1 cellular context compared by ENCODE assay signal in the genomic region with DNA sequence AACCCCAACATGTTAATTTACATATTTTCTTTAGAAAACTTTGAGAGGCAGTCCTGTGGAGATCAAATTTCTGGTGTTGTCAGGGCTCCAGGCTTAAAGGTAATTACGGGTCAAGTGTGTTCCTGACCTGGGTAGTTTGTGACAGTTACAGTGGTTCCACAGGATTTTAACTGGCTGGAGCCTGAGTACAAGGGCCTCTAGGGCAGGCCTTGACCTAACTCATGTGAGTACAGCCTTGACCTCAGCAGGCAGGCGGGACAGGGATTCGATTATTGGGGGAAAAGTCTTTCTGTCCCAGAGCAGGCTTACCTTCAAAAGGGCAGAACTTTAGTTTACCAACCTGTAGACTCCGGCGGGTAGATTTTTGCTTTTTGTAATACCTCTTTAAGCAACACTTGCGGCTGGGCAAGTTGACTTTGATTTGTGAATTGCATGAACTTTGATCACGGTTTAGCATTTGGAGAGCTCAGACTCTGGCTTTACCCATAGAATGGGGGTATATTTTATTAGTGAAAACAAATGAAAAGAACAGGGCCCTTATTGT.
TF ChIP-seq lines count a peak whose summit lies in the region.

No MANE protein-coding gene starts in this region.

TF ChIP-seq in HepG2, 621 proteins besides CTCF, POLR2A, EP300 and RAD21 (continued from another document and continues in another):
- TF ChIP-seq ATF1 (CRISPR knock-in tag; IDR thresholded peaks at IDR 0.05) (0 out of 2 replicates have a peak, but pooled peaks have one; percentile 11), RARG (CRISPR knock-in tag; IDR thresholded peaks at IDR 0.05; ENCODE audit: low read depth) (no peak), ZNF709 (CRISPR knock-in tag; IDR thresholded peaks at IDR 0.05) (no peak), ARID5B (CRISPR knock-in tag; IDR thresholded peaks at IDR 0.05) (peak; percentile 88), ARID4A (CRISPR knock-in tag; IDR thresholded peaks at IDR 0.05; ENCODE audit: borderline replicate concordance) (peak; percentile 58; the same call in 1 of the 2 replicates), ZEB1 (IDR thresholded peaks at IDR 0.05; ENCODE audit: insufficient replicate concordance, low read depth) (peak; percentile 19), ZBTB7B (CRISPR knock-in tag; IDR thresholded peaks at IDR 0.05) (peak; percentile 54; the same call in 1 of the 2 replicates), NFYB (CRISPR knock-in tag; IDR thresholded peaks at IDR 0.05) (peak; percentile 66), TBX2 (CRISPR knock-in tag; IDR thresholded peaks at IDR 0.05; ENCODE audit: borderline replicate concordance) (peak; percentile 83), ZNF619 (CRISPR knock-in tag; IDR thresholded peaks at IDR 0.05) (no peak), PAXIP1 (CRISPR knock-in tag; conservative IDR thresholded peaks at IDR 0.05) (peak; percentile 89), HDAC2 (CRISPR knock-in tag; IDR thresholded peaks at IDR 0.05) (peak; percentile 88; the same call in 1 of the 2 replicates), MXI1 (IDR thresholded peaks at IDR 0.05; ENCODE audit: borderline replicate concordance, low read depth, low read length) (no peak; the same call in 2 of the 3 replicates), HCFC1 (IDR thresholded peaks at IDR 0.05; ENCODE audit: low read depth, low read length) (no peak), KDM3A (CRISPR knock-in tag; IDR thresholded peaks at IDR 0.05; ENCODE audit: low read depth) (no peak), KDM1A (CRISPR knock-in tag; IDR thresholded peaks at IDR 0.05) (no peak), SUZ12 (IDR thresholded peaks at IDR 0.05; ENCODE audit: low read depth, low read length) (no peak), SKIL (CRISPR knock-in tag; IDR thresholded peaks at IDR 0.05; ENCODE audit: borderline replicate concordance) (peak; percentile 96), THAP11 (CRISPR knock-in tag; IDR thresholded peaks at IDR 0.05) (peak; percentile 69), ZFP1 (CRISPR knock-in tag; IDR thresholded peaks at IDR 0.05) (no peak), ZNF430 (CRISPR knock-in tag; IDR thresholded peaks at IDR 0.05) (peak; percentile 71), GMEB1 (CRISPR knock-in tag; IDR thresholded peaks at IDR 0.05; ENCODE audit: borderline replicate concordance) (0 out of 2 replicates have a peak, but pooled peaks have one; percentile 16), ZNF10 (CRISPR knock-in tag; IDR thresholded peaks at IDR 0.05; ENCODE audit: borderline replicate concordance, low read depth) (no peak), ZNF331 (CRISPR knock-in tag; IDR thresholded peaks at IDR 0.05) (peak; percentile 71; the same call in 1 of the 2 replicates), ERF (CRISPR knock-in tag; IDR thresholded peaks at IDR 0.05) (no peak), ZNF644 (CRISPR knock-in tag; IDR thresholded peaks at IDR 0.05; ENCODE audit: low read depth) (0 out of 2 replicates have a peak, but pooled peaks have one; percentile 16), HOXA3 (CRISPR knock-in tag; IDR thresholded peaks at IDR 0.05) (peak; percentile 75), PHF20 (CRISPR knock-in tag; IDR thresholded peaks at IDR 0.05) (0 out of 2 replicates have a peak, but pooled peaks have one; percentile 33)
- TF ChIP-seq, protein P1, sequence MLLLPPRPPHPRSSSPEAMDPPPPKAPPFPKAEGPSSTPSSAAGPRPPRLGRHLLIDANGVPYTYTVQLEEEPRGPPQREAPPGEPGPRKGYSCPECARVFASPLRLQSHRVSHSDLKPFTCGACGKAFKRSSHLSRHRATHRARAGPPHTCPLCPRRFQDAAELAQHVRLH (CRISPR knock-in tag; IDR thresholded peaks at IDR 0.05; ENCODE audit: borderline replicate concordance, low read depth) = no peak
- TF ChIP-seq, protein P2, sequence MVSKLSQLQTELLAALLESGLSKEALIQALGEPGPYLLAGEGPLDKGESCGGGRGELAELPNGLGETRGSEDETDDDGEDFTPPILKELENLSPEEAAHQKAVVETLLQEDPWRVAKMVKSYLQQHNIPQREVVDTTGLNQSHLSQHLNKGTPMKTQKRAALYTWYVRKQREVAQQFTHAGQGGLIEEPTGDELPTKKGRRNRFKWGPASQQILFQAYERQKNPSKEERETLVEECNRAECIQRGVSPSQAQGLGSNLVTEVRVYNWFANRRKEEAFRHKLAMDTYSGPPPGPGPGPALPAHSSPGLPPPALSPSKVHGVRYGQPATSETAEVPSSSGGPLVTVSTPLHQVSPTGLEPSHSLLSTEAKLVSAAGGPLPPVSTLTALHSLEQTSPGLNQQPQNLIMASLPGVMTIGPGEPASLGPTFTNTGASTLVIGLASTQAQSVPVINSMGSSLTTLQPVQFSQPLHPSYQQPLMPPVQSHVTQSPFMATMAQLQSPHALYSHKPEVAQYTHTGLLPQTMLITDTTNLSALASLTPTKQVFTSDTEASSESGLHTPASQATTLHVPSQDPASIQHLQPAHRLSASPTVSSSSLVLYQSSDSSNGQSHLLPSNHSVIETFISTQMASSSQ (IDR thresholded peaks at IDR 0.05; ENCODE audit: low read depth) = no peak
- TF ChIP-seq, protein P2 (CRISPR knock-in tag; IDR thresholded peaks at IDR 0.05; ENCODE audit: borderline replicate concordance) = peak; percentile 63; the same call in 1 of the 2 replicates
